ENCODE assay signal across 8 cellular contexts in genomic region chr13:39306639-39307589, GRCh38.
DNase-seq lines count a peak whose midpoint lies in the region; ATAC-seq and TF ChIP-seq lines count a peak whose summit lies in the region.

No MANE protein-coding gene starts in this region.

- H3K9me2 ChIP-seq in SK-N-SH = no peaks in the 10 kb centered on the region

- TF ChIP-seq CTCF in SK-N-SH (IDR thresholded peaks at IDR 0.05) = no peak

- WGBS in SK-N-SH (ENCODE audit: low lambda C conversion rate) = 57% methylated on average over 16 of the region's 16 CpGs

- no peaks in the 10 kb centered on the region for H3K36me3 ChIP-seq in SK-N-SH (replicated peaks in 1 of 2; ENCODE audit: control insufficient read depth in 1 of 2, insufficient read depth in 2 of 2, low read length in 1 of 2)

- H3K4me2 ChIP-seq in SK-N-SH = no peak overlapping the region

- H3K27me3 ChIP-seq in SK-N-SH (ENCODE audit: insufficient read depth) = no peaks in the 10 kb centered on the region

- H3K4me1 ChIP-seq in SK-N-SH (ENCODE audit: control insufficient read depth in 1 of 2, insufficient read depth in 2 of 2, low read depth in 1 of 2, low read length in 1 of 2) = no peaks in the 10 kb centered on the region

- TF ChIP-seq EP300 in SK-N-SH (IDR thresholded peaks at IDR 0.05; ENCODE audit: borderline replicate concordance in 1 of 2, low read depth in 1 of 2, low read length in 1 of 2) = no peak

- H3K27ac ChIP-seq in SK-N-SH (ENCODE audit: low read depth in 2 of 2, low read length in 1 of 2) = no peak overlapping the region

- H4K20me1 ChIP-seq in SK-N-SH (ENCODE audit: insufficient read depth) = no peaks in the 10 kb centered on the region

- H3K9ac ChIP-seq in SK-N-SH = no peak overlapping the region

- no peaks in the 10 kb centered on the region for H3K79me2 ChIP-seq in SK-N-SH (ENCODE audit: insufficient read depth)

- CTCF ChIA-PET in SK-N-SH (lab: Yijun Ruan, JAX) = no interaction called here

- no peaks in the 10 kb centered on the region for H3F3A ChIP-seq in SK-N-SH (replicated peaks; ENCODE audit: insufficient read depth)

- DNase-seq in SK-N-SH = no peak
- DNase-seq in stimulated activated CD4-positive, alpha-beta T cell treated with anti-CD3 and anti-CD28 coated beads, Interleukin-1b, Interleukin-23, amount 100 ng/mL, for 48 hours = peak; percentile 44
- no peak for DNase-seq in AG20443 (ENCODE audit: low spot score)
- DNase-seq in NCI-H2171 (lab: John Stamatoyannopoulos, UW) = no peak
- DNase-seq in SHP77 (lab: John Stamatoyannopoulos, UW) = no peak

- no peak for ATAC-seq in SK-N-SH treated with all-trans-retinoic acid at 6 μM for 48 hours
- ATAC-seq in GM21619 (IDR thresholded peaks at IDR 0.05; ENCODE audit: unreplicated experiment) = peak; percentile 96
- ATAC-seq in HG03439 (IDR thresholded peaks at IDR 0.05; ENCODE audit: unreplicated experiment) = peak; percentile 94

- H2AFZ ChIP-seq in SK-N-SH (ENCODE audit: low read depth) = no peak overlapping the region

- no peak overlapping the region for H3K4me3 ChIP-seq in SK-N-SH (ENCODE audit: low read depth in 2 of 2, low read length in 1 of 2)

- no peaks in the 10 kb centered on the region for H3K9me3 ChIP-seq in SK-N-SH

- no peak for TF ChIP-seq RAD21 in SK-N-SH (IDR thresholded peaks at IDR 0.05; ENCODE audit: low read length)

- POLR2A ChIA-PET in SK-N-SH (lab: Yijun Ruan, JAX) = no interaction called here

TF ChIP-seq in SK-N-SH treated with all-trans-retinoic acid at 6 μM for 48 hours, 23 proteins besides CTCF, POLR2A, EP300 and RAD21:
- peak; percentile 35; the same call in 1 of the 2 replicates for TF ChIP-seq ISL1 (CRISPR knock-in tag; IDR thresholded peaks at IDR 0.05)
- TF ChIP-seq POU6F1 (CRISPR knock-in tag; IDR thresholded peaks at IDR 0.05; ENCODE audit: borderline replicate concordance, low read depth) = no peak

TF ChIP-seq in SK-N-SH, 30 proteins besides CTCF, POLR2A, EP300 and RAD21:
- TF ChIP-seq RFX5 (IDR thresholded peaks at IDR 0.05; ENCODE audit: low read length) = no peak
- TF ChIP-seq GATA2 (CRISPR knock-in tag; IDR thresholded peaks at IDR 0.05) = no peak
- TF ChIP-seq NFIC (IDR thresholded peaks at IDR 0.05; ENCODE audit: borderline replicate concordance) = no peak
- no peak for TF ChIP-seq REST (IDR thresholded peaks at IDR 0.05; ENCODE audit: low read depth, low read length)
- TF ChIP-seq MAX (IDR thresholded peaks at IDR 0.05; ENCODE audit: low read depth) = no peak
- TF ChIP-seq USF1 (IDR thresholded peaks at IDR 0.05; ENCODE audit: borderline replicate concordance, low read depth) = no peak
- no peak for TF ChIP-seq TEAD4 (IDR thresholded peaks at IDR 0.05; ENCODE audit: borderline replicate concordance, insufficient read depth)
- no peak for TF ChIP-seq MEF2A (IDR thresholded peaks at IDR 0.05; ENCODE audit: borderline replicate concordance, low read depth)
- no peak for TF ChIP-seq POLR2AphosphoS5 (IDR thresholded peaks at IDR 0.05; ENCODE audit: low read depth, low read length)
- TF ChIP-seq PBX3 (IDR thresholded peaks at IDR 0.05) = no peak
- TF ChIP-seq RXRA (IDR thresholded peaks at IDR 0.05; ENCODE audit: borderline replicate concordance, low read depth) = no peak
- no peak for TF ChIP-seq FOXJ3 (CRISPR knock-in tag; IDR thresholded peaks at IDR 0.05)
- no peak for TF ChIP-seq ZBTB33 (IDR thresholded peaks at IDR 0.05; ENCODE audit: borderline replicate concordance, low read depth)
- TF ChIP-seq MXI1 (IDR thresholded peaks at IDR 0.05; ENCODE audit: low read depth, low read length) = no peak
- no peak for TF ChIP-seq FOSL2 (IDR thresholded peaks at IDR 0.05; ENCODE audit: borderline replicate concordance, low read depth)
- TF ChIP-seq SIN3A (IDR thresholded peaks at IDR 0.05; ENCODE audit: borderline replicate concordance, low read depth, low read length) = no peak
